In genomic region chr2:213021971-213022899, GRCh38 we compare ENCODE assay signal across 9 cellular contexts.
DNase-seq lines count a peak whose midpoint lies in the region; ATAC-seq, FAIRE-seq and TF ChIP-seq lines count a peak whose summit lies in the region.
"Had no signal": no experiment of that assay in that cellular context is flagged by ENCODE, and none has a peak within 500 bp of the region (broad histone marks: within the 10 kb centered on the region; RNA-seq: fewer than 3 reads in every experiment).

No MANE protein-coding gene starts in this region.

- no peaks in the 10 kb centered on the region for H3K79me2 ChIP-seq in H9 (ENCODE audit: insufficient read depth, low read length)

- TF ChIP-seq CTCF in bronchial epithelial cell (IDR thresholded peaks at IDR 0.05; ENCODE audit: insufficient read depth, low read length, severe bottlenecking), result no peak
- no peak for TF ChIP-seq CTCF in H9 (conservative IDR thresholded peaks at IDR 0.05)

- DNase-seq in EL (peak; percentile 84), bronchial epithelial cell (ENCODE audit: low read depth) (peak; percentile 53), H9 (no peak), NCI-H1105 (lab: John Stamatoyannopoulos, UW) (no peak), middle frontal gyrus (ENCODE audit: extremely low spot score, low spot score) (no peak), NCI-H1092 treated with DMSO at 0.1 percent for 48 hours (lab: John Stamatoyannopoulos, UW) (no peak)

- no peaks in the 10 kb centered on the region for H4K20me1 ChIP-seq in H9 (ENCODE audit: control insufficient read depth, insufficient read depth, insufficient read length)

- H3K23me2 ChIP-seq in H9 (ENCODE audit: insufficient read length, low read depth, low read length, poor library complexity, severe bottlenecking), result no peaks in the 10 kb centered on the region

- no peak overlapping the region for H3K18ac ChIP-seq in H9 (ENCODE audit: insufficient read length, low read depth, low read length)

- no peak overlapping the region for H3T11ph ChIP-seq in H9 (ENCODE audit: low read length)

- H2BK12ac ChIP-seq in H9 (ENCODE audit: insufficient read length, low read depth, low read length), result no peak overlapping the region

- H2BK20ac ChIP-seq in H9 (ENCODE audit: low read depth, low read length, poor library complexity, severe bottlenecking), result no peak overlapping the region

- no peaks in the 10 kb centered on the region for H3K36me3 Mint-ChIP-seq in H9 (ENCODE audit: insufficient read depth in 1 of 3, low read depth in 3 of 3)

- H3K4me2 ChIP-seq in H9 (ENCODE audit: insufficient read depth, insufficient read length, low read length), result no peak overlapping the region

- no peak overlapping the region for H2BK5ac ChIP-seq in H9 (ENCODE audit: insufficient read length, low read length)

- H2AK5ac ChIP-seq in H9 (ENCODE audit: insufficient read length, low read length), result no peak overlapping the region

- peak overlapping the region in 1 of 3 experiments; percentile 38; a peak in 1 of 7 replicates for H3K27ac Mint-ChIP-seq in H9

- no peak overlapping the region for H2BK120ac ChIP-seq in H9 (ENCODE audit: low read depth, low read length, poor library complexity, severe bottlenecking)

- no peak overlapping the region for H3K56ac ChIP-seq in H9 (ENCODE audit: insufficient read length, low read depth, low read length)

- FAIRE-seq in bronchial epithelial cell (lab: Jason Lieb, UNC), result no peak

- H3K9me3 ChIP-seq in H9 (ENCODE audit: control insufficient read depth, low read depth, low read length), result no peaks in the 10 kb centered on the region

- no peak overlapping the region for H3K4me3 Mint-ChIP-seq in H9

- no CpG with 5 or more reads among the region's 5 CpGs for WGBS in H9 (ENCODE audit: extremely low coverage, insufficient read length, low lambda C conversion rate)

- H3K4me3 ChIP-seq in bronchial epithelial cell (ENCODE audit: low read depth, low read length), result no peak overlapping the region

- no peaks in the 10 kb centered on the region for H3K27me3 Mint-ChIP-seq in H9 (ENCODE audit: low read depth)

- no peaks in the 10 kb centered on the region for H3K79me1 ChIP-seq in H9 (ENCODE audit: insufficient read depth, low read depth, low read length, poor library complexity, severe bottlenecking)

- H3K36me3 ChIP-seq in bronchial epithelial cell (ENCODE audit: control insufficient read depth, insufficient read depth, low read length), result no peaks in the 10 kb centered on the region

- H3K14ac ChIP-seq in H9 (ENCODE audit: insufficient read depth, low read length), result no peak overlapping the region

- no peaks in the 10 kb centered on the region for H3K4me1 Mint-ChIP-seq in H9

- H3K4me1 ChIP-seq in H9 (ENCODE audit: insufficient read depth, low read length), result no peaks in the 10 kb centered on the region

- no peak overlapping the region for H3K9ac ChIP-seq in H9 (ENCODE audit: extremely low read depth, insufficient read length, low read length)

- ATAC-seq in GM19372 (IDR thresholded peaks at IDR 0.05; ENCODE audit: low read depth, unreplicated experiment) (peak; percentile 60), HG03175 (IDR thresholded peaks at IDR 0.05; ENCODE audit: unreplicated experiment) (peak; percentile 79)
- ATAC-seq: HCT116 had no signal

- H2AFZ ChIP-seq in H9 (ENCODE audit: low read length), result no peak overlapping the region

- H4K5ac ChIP-seq in H9 (ENCODE audit: insufficient read length, low read depth, low read length), result no peak overlapping the region

- H3K27ac ChIP-seq in H9 (ENCODE audit: insufficient read length, low read depth, low read length), result no peak overlapping the region

- H4K91ac ChIP-seq in H9 (ENCODE audit: insufficient read length, low read depth, low read length), result no peak overlapping the region

- no peak overlapping the region for H2BK15ac ChIP-seq in H9 (ENCODE audit: low read depth, low read length)

- H3K27me3 ChIP-seq in bronchial epithelial cell (ENCODE audit: control insufficient read depth, insufficient read depth, low read length) (no peaks in the 10 kb centered on the region), H9 (ENCODE audit: insufficient read depth, low read length) (no peaks in the 10 kb centered on the region)

- no peaks in the 10 kb centered on the region for H3K9me3 Mint-ChIP-seq in H9

- H4K8ac ChIP-seq in H9 (replicated peaks; ENCODE audit: insufficient read length, low read depth, low read length), result no peak overlapping the region

- H3K23ac ChIP-seq in H9 (ENCODE audit: insufficient read length, low read depth, low read length), result no peak overlapping the region

- no peak overlapping the region for H3K4ac ChIP-seq in H9 (ENCODE audit: low read depth, low read length)

Comparison
In these comparisons a context has a peak if more than half of its experiments do, and no peak if none do; other contexts are left out.
1. DNase-seq: peak in EL (single experiment) and bronchial epithelial cell (single experiment); none in H9 (single experiment), NCI-H1105 (single experiment), middle frontal gyrus (single experiment) and NCI-H1092 treated with DMSO at 0.1 percent for 48 hours (single experiment).